ENCODE assay signal across 11 cellular contexts in genomic region chr16:89581861-89582563, GRCh38. TPM values are rescaled to one million over a fixed set of nuclear protein-coding genes. Genes with fewer than 3 reads are reported as not detected.
A peak's percentile ranks its signal among the peaks of the same experiment; 100 is the strongest.
DNase-seq lines count a peak whose midpoint lies in the region; FAIRE-seq and TF ChIP-seq lines count a peak whose summit lies in the region.
"Had no signal": no experiment of that assay in that cellular context is flagged by ENCODE, and none has a peak within 500 bp of the region (broad histone marks: within the 10 kb centered on the region; RNA-seq: fewer than 3 reads in every experiment).

No MANE protein-coding gene starts in this region.

- H3K4me1 Mint-ChIP-seq in progenitor cell of endocrine pancreas (ENCODE audit: low read depth): no peaks in the 10 kb centered on the region

- TF ChIP-seq CTCF in fibroblast of pulmonary artery (IDR thresholded peaks at IDR 0.05; ENCODE audit: low read length, missing control alignments) (no peak), progenitor cell of endocrine pancreas (IDR thresholded peaks at IDR 0.05; ENCODE audit: unreplicated experiment) (no peak)

- no peaks in the 10 kb centered on the region for H3K9me3 Mint-ChIP-seq in progenitor cell of endocrine pancreas (ENCODE audit: low read depth)
- H3K9me3 Mint-ChIP-seq: activated T-helper 1 cell treated with anti-CD3 and anti-CD28 coated beads, Interleukin-12 subunit alpha, Interleukin-12 subunit beta, Interleukin-2, Interleukin-4 antibody, amounts not matched to agents 30 ng/mL and 10 ng/mL and 1 ng/mL, durations not matched to agents 14 hours and 24 hours and 36 hours had no signal

- no peak overlapping the region for H3K4me3 Mint-ChIP-seq in progenitor cell of endocrine pancreas (ENCODE audit: low read depth)
- H3K4me3 Mint-ChIP-seq: activated T-helper 1 cell treated with anti-CD3 and anti-CD28 coated beads, Interleukin-12 subunit alpha, Interleukin-12 subunit beta, Interleukin-2, Interleukin-4 antibody, amounts not matched to agents 30 ng/mL and 10 ng/mL and 1 ng/mL, durations not matched to agents 14 hours and 24 hours and 36 hours had no signal

- no peaks in the 10 kb centered on the region for H3K36me3 Mint-ChIP-seq in progenitor cell of endocrine pancreas (ENCODE audit: insufficient read depth)

- FAIRE-seq in RCC 7860 (lab: Jason Lieb, UNC): peak; percentile 85

- no peak overlapping the region for H3K4me3 ChIP-seq in fibroblast of pulmonary artery (replicated peaks; ENCODE audit: low read depth, low read length)

- H3K27ac Mint-ChIP-seq in progenitor cell of endocrine pancreas: no peak overlapping the region
- H3K27ac Mint-ChIP-seq: activated T-helper 1 cell treated with anti-CD3 and anti-CD28 coated beads, Interleukin-12 subunit alpha, Interleukin-12 subunit beta, Interleukin-2, Interleukin-4 antibody, amounts not matched to agents 30 ng/mL and 10 ng/mL and 1 ng/mL, durations not matched to agents 14 hours and 24 hours and 36 hours had no signal

- in situ Hi-C loops in KBM-7 (cut with MboI; ENCODE audit: low pct_unique_long_range_greater_than_20kb, low sequenced_read_pairs): no loop called here

- H3K27me3 Mint-ChIP-seq in progenitor cell of endocrine pancreas: peaks cover 17% of the 10 kb centered on the region

- peak; percentile 44 for DNase-seq in Daoy (ENCODE audit: low read depth)
- peak; percentile 78 for DNase-seq in RCC 7860 (ENCODE audit: low spot score)
- DNase-seq in fibroblast of pulmonary artery (ENCODE audit: low read depth): peak; percentile 80
- peak; percentile 87 for DNase-seq in renal cortical epithelial cell (ENCODE audit: low read depth)
- no peak for DNase-seq in KBM-7
- no peak for DNase-seq in NAMALWA (ENCODE audit: low spot score)
- DNase-seq in progenitor cell of endocrine pancreas (ENCODE audit: low spot score, unreplicated experiment): no peak
- no peak for DNase-seq in OCI-M1 (lab: John Stamatoyannopoulos, UW)
- DNase-seq: erythroblast, GF-D8 had no signal

RNA-seq across cellular contexts. Expression of gene CPNE7, which starts 6.5 kb away (rescaled TPM):
- total RNA-seq in Daoy (2014; rRNA removed; shearing (Covaris generic)): 2.6 and 3.4 TPM in 2 replicates
- total RNA-seq in renal cortical epithelial cell (11.9 and 45.5 TPM in 2 replicates), progenitor cell of endocrine pancreas (0.41 and 0.84 TPM in 2 replicates)

RNA-seq across cellular contexts. Expression of gene RPL13, which starts 21.5 kb away (rescaled TPM):
- 4,474 and 4,750 TPM in 2 replicates for total RNA-seq in Daoy (2014; rRNA removed; shearing (Covaris generic))
- total RNA-seq in renal cortical epithelial cell: 1,512 and 2,288 TPM in 2 replicates
- 1,643 and 1,699 TPM in 2 replicates for total RNA-seq in progenitor cell of endocrine pancreas

RNA-seq across cellular contexts. Expression of gene DPEP1, which starts 31.4 kb away (rescaled TPM):
- total RNA-seq in Daoy (2014; rRNA removed; shearing (Covaris generic)): 0.09 TPM in 1 of 2 replicates, not detected in the other
- total RNA-seq in renal cortical epithelial cell (0.50 and 3.1 TPM in 2 replicates), progenitor cell of endocrine pancreas (29.6 and 36.3 TPM in 2 replicates)
- total RNA-seq: activated T-helper 1 cell treated with anti-CD3 and anti-CD28 coated beads, Interleukin-12 subunit alpha, Interleukin-12 subunit beta, Interleukin-2, Interleukin-4 antibody, amounts not matched to agents 30 ng/mL and 10 ng/mL and 1 ng/mL, durations not matched to agents 14 hours and 24 hours and 36 hours had no signal

Comparison
In these comparisons a context has a peak if more than half of its experiments do, and no peak if none do; other contexts are left out.
1. DNase-seq: peak in Daoy (single experiment), RCC 7860 (single experiment), fibroblast of pulmonary artery (single experiment) and renal cortical epithelial cell (single experiment); none in KBM-7 (single experiment), NAMALWA (single experiment), progenitor cell of endocrine pancreas (single experiment) and OCI-M1 (single experiment).